ENCODE assay signal across 1 cellular context in the genomic region with DNA sequence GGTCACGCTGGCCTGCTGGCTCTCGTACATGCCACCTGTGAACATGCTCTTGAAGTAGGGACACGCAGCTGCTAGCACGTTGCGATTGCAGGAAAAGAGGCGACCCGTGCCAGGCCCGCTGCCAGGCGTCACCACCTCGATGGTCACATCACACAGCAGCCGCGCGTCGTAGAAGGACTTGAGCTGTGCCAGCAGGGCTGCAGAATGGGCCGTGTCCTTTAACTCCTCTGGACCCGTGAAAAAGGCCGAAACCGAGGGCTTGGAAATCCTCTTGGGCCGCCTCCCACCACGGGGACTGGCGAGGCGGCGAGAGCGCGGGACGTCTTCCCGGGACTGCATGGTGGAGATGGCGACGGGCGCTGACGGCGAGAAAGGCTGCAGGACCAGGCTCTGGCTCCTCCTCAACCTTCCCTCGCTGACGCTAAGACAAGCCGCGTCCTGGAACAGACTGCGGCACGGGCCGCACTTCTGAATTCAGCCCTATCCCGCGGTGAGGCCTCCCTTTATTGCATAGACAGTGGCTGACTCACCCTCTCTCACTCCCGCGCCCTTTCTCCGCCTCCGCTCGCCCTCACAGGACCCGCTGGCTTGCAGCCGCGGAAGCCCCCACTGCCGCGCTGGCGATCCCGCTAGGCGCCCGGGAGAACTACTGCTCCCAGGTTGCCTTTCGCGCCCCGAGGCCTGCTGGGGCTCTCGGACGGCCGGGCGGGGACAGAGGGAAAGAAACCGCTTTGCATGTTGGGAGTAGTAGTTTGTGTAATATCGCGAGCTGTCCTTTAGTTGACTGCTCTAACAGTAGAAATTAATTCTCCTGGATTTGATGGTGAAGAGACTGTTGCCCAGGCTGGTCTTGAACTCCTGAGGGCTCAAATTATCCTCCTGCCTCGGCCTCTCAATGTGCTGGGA.
TF ChIP-seq lines count a peak whose summit lies in the region.

A gene with protein sequence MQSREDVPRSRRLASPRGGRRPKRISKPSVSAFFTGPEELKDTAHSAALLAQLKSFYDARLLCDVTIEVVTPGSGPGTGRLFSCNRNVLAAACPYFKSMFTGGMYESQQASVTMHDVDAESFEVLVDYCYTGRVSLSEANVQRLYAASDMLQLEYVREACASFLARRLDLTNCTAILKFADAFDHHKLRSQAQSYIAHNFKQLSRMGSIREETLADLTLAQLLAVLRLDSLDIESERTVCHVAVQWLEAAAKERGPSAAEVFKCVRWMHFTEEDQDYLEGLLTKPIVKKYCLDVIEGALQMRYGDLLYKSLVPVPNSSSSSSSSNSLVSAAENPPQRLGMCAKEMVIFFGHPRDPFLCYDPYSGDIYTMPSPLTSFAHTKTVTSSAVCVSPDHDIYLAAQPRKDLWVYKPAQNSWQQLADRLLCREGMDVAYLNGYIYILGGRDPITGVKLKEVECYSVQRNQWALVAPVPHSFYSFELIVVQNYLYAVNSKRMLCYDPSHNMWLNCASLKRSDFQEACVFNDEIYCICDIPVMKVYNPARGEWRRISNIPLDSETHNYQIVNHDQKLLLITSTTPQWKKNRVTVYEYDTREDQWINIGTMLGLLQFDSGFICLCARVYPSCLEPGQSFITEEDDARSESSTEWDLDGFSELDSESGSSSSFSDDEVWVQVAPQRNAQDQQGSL (minus strand): TSS at position 651 of the 906 bp plus-strand sequence. CDS start 312 bp downstream, at position 339.

TF ChIP-seq in HepG2, 621 proteins besides CTCF, POLR2A, EP300 and RAD21 (continued from another document and continues in another):
- TF ChIP-seq, protein P1, sequence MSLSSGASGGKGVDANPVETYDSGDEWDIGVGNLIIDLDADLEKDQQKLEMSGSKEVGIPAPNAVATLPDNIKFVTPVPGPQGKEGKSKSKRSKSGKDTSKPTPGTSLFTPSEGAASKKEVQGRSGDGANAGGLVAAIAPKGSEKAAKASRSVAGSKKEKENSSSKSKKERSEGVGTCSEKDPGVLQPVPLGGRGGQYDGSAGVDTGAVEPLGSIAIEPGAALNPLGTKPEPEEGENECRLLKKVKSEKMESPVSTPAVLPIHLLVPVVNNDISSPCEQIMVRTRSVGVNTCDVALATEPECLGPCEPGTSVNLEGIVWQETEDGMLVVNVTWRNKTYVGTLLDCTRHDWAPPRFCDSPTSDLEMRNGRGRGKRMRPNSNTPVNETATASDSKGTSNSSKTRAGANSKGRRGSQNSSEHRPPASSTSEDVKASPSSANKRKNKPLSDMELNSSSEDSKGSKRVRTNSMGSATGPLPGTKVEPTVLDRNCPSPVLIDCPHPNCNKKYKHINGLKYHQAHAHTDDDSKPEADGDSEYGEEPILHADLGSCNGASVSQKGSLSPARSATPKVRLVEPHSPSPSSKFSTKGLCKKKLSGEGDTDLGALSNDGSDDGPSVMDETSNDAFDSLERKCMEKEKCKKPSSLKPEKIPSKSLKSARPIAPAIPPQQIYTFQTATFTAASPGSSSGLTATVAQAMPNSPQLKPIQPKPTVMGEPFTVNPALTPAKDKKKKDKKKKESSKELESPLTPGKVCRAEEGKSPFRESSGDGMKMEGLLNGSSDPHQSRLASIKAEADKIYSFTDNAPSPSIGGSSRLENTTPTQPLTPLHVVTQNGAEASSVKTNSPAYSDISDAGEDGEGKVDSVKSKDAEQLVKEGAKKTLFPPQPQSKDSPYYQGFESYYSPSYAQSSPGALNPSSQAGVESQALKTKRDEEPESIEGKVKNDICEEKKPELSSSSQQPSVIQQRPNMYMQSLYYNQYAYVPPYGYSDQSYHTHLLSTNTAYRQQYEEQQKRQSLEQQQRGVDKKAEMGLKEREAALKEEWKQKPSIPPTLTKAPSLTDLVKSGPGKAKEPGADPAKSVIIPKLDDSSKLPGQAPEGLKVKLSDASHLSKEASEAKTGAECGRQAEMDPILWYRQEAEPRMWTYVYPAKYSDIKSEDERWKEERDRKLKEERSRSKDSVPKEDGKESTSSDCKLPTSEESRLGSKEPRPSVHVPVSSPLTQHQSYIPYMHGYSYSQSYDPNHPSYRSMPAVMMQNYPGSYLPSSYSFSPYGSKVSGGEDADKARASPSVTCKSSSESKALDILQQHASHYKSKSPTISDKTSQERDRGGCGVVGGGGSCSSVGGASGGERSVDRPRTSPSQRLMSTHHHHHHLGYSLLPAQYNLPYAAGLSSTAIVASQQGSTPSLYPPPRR (CRISPR knock-in tag; IDR thresholded peaks at IDR 0.05; ENCODE audit: borderline replicate concordance) = 0 out of 2 replicates have a peak, but pooled peaks have one; percentile 22
- TF ChIP-seq, protein P2, sequence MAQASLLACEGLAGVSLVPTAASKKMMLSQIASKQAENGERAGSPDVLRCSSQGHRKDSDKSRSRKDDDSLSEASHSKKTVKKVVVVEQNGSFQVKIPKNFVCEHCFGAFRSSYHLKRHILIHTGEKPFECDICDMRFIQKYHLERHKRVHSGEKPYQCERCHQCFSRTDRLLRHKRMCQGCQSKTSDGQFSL (CRISPR knock-in tag; IDR thresholded peaks at IDR 0.05) = no peak
- TF ChIP-seq ZNF34 (CRISPR knock-in tag; IDR thresholded peaks at IDR 0.05; ENCODE audit: borderline replicate concordance) (no peak), NONO (IDR thresholded peaks at IDR 0.05) (no peak), NONO (CRISPR knock-in tag; conservative IDR thresholded peaks at IDR 0.05) (peak; percentile 89), IRX3 (CRISPR knock-in tag; IDR thresholded peaks at IDR 0.05; ENCODE audit: borderline replicate concordance, low read depth) (no peak), GATAD2A (CRISPR knock-in tag; IDR thresholded peaks at IDR 0.05) (peak; percentile 63; the same call in 1 of the 2 replicates), PAF1 (CRISPR knock-in tag; IDR thresholded peaks at IDR 0.05) (no peak), ZNF274 (CRISPR knock-in tag; IDR thresholded peaks at IDR 0.05) (peak; percentile 91; the same call in 1 of the 2 replicates), NFRKB (IDR thresholded peaks at IDR 0.05) (no peak), HDAC1 (CRISPR knock-in tag; IDR thresholded peaks at IDR 0.05) (peak; percentile 87), CCAR2 (optimal IDR thresholded peaks at IDR 0.05; ENCODE audit: low read depth, low read length) (no peak), ZNF615 (CRISPR knock-in tag; IDR thresholded peaks at IDR 0.05; ENCODE audit: borderline replicate concordance) (no peak), ZNF451 (CRISPR knock-in tag; IDR thresholded peaks at IDR 0.05) (peak; percentile 85; the same call in 1 of the 2 replicates), ZNF317 (CRISPR knock-in tag; IDR thresholded peaks at IDR 0.05) (no peak), ZNF569 (CRISPR knock-in tag; IDR thresholded peaks at IDR 0.05; ENCODE audit: borderline replicate concordance) (no peak), ZNF713 (CRISPR knock-in tag; IDR thresholded peaks at IDR 0.05) (no peak), POLR2AphosphoS2 (IDR thresholded peaks at IDR 0.05; ENCODE audit: low read depth, low read length) (no peak), ZMYM2 (CRISPR knock-in tag; IDR thresholded peaks at IDR 0.05) (0 out of 2 replicates have a peak, but pooled peaks have one; percentile 41), SRSF9 (IDR thresholded peaks at IDR 0.05; ENCODE audit: borderline replicate concordance, insufficient read depth, low read depth, low read length, poor library complexity, severe bottlenecking) (no peak), MIER3 (CRISPR knock-in tag; IDR thresholded peaks at IDR 0.05; ENCODE audit: borderline replicate concordance) (peak; percentile 94; the same call in 1 of the 2 replicates), ZNF749 (CRISPR knock-in tag; IDR thresholded peaks at IDR 0.05; ENCODE audit: borderline replicate concordance) (0 out of 2 replicates have a peak, but pooled peaks have one; percentile 12), SP5 (CRISPR knock-in tag; IDR thresholded peaks at IDR 0.05; ENCODE audit: borderline replicate concordance, low read depth) (peak; percentile 53; the same call in 1 of the 2 replicates), JDP2 (CRISPR knock-in tag; IDR thresholded peaks at IDR 0.05; ENCODE audit: borderline replicate concordance) (no peak)
- TF ChIP-seq, protein P3, sequence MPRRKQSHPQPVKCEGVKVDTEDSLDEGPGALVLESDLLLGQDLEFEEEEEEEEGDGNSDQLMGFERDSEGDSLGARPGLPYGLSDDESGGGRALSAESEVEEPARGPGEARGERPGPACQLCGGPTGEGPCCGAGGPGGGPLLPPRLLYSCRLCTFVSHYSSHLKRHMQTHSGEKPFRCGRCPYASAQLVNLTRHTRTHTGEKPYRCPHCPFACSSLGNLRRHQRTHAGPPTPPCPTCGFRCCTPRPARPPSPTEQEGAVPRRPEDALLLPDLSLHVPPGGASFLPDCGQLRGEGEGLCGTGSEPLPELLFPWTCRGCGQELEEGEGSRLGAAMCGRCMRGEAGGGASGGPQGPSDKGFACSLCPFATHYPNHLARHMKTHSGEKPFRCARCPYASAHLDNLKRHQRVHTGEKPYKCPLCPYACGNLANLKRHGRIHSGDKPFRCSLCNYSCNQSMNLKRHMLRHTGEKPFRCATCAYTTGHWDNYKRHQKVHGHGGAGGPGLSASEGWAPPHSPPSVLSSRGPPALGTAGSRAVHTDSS (CRISPR knock-in tag; conservative IDR thresholded peaks at IDR 0.05) = peak; percentile 63; the same call in 1 of the 2 replicates
- TF ChIP-seq, protein P4, sequence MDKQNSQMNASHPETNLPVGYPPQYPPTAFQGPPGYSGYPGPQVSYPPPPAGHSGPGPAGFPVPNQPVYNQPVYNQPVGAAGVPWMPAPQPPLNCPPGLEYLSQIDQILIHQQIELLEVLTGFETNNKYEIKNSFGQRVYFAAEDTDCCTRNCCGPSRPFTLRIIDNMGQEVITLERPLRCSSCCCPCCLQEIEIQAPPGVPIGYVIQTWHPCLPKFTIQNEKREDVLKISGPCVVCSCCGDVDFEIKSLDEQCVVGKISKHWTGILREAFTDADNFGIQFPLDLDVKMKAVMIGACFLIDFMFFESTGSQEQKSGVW (CRISPR knock-in tag; IDR thresholded peaks at IDR 0.05; ENCODE audit: borderline replicate concordance) = no peak
- TF ChIP-seq, protein P5, sequence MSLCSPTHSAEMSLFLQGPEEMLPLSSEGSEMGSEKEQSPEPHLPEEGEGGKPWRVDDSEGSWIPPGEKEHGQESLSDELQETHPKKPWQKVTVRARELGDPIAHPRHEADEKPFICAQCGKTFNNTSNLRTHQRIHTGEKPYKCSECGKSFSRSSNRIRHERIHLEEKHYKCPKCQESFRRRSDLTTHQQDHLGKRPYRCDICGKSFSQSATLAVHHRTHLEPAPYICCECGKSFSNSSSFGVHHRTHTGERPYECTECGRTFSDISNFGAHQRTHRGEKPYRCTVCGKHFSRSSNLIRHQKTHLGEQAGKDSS (CRISPR knock-in tag; IDR thresholded peaks at IDR 0.05; ENCODE audit: borderline replicate concordance, low read depth) = peak; percentile 89; the same call in 1 of the 2 replicates
- TF ChIP-seq, protein P6, sequence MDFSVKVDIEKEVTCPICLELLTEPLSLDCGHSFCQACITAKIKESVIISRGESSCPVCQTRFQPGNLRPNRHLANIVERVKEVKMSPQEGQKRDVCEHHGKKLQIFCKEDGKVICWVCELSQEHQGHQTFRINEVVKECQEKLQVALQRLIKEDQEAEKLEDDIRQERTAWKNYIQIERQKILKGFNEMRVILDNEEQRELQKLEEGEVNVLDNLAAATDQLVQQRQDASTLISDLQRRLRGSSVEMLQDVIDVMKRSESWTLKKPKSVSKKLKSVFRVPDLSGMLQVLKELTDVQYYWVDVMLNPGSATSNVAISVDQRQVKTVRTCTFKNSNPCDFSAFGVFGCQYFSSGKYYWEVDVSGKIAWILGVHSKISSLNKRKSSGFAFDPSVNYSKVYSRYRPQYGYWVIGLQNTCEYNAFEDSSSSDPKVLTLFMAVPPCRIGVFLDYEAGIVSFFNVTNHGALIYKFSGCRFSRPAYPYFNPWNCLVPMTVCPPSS (IDR thresholded peaks at IDR 0.05) = no peak
- TF ChIP-seq, protein P7, sequence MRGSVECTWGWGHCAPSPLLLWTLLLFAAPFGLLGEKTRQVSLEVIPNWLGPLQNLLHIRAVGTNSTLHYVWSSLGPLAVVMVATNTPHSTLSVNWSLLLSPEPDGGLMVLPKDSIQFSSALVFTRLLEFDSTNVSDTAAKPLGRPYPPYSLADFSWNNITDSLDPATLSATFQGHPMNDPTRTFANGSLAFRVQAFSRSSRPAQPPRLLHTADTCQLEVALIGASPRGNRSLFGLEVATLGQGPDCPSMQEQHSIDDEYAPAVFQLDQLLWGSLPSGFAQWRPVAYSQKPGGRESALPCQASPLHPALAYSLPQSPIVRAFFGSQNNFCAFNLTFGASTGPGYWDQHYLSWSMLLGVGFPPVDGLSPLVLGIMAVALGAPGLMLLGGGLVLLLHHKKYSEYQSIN (CRISPR knock-in tag; IDR thresholded peaks at IDR 0.05; ENCODE audit: borderline replicate concordance) = no peak
- TF ChIP-seq, protein P8, sequence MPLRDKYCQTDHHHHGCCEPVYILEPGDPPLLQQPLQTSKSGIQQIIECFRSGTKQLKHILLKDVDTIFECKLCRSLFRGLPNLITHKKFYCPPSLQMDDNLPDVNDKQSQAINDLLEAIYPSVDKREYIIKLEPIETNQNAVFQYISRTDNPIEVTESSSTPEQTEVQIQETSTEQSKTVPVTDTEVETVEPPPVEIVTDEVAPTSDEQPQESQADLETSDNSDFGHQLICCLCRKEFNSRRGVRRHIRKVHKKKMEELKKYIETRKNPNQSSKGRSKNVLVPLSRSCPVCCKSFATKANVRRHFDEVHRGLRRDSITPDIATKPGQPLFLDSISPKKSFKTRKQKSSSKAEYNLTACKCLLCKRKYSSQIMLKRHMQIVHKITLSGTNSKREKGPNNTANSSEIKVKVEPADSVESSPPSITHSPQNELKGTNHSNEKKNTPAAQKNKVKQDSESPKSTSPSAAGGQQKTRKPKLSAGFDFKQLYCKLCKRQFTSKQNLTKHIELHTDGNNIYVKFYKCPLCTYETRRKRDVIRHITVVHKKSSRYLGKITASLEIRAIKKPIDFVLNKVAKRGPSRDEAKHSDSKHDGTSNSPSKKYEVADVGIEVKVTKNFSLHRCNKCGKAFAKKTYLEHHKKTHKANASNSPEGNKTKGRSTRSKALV (CRISPR knock-in tag; IDR thresholded peaks at IDR 0.05) = 0 out of 2 replicates have a peak, but pooled peaks have one; percentile 47
- TF ChIP-seq, protein P9, sequence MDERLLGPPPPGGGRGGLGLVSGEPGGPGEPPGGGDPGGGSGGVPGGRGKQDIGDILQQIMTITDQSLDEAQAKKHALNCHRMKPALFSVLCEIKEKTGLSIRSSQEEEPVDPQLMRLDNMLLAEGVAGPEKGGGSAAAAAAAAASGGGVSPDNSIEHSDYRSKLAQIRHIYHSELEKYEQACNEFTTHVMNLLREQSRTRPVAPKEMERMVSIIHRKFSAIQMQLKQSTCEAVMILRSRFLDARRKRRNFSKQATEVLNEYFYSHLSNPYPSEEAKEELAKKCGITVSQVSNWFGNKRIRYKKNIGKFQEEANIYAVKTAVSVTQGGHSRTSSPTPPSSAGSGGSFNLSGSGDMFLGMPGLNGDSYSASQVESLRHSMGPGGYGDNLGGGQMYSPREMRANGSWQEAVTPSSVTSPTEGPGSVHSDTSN (CRISPR knock-in tag; IDR thresholded peaks at IDR 0.05) = no peak
- TF ChIP-seq, protein P10, sequence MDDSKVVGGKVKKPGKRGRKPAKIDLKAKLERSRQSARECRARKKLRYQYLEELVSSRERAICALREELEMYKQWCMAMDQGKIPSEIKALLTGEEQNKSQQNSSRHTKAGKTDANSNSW (CRISPR knock-in tag; IDR thresholded peaks at IDR 0.05; ENCODE audit: borderline replicate concordance) = no peak
- TF ChIP-seq, protein P11, sequence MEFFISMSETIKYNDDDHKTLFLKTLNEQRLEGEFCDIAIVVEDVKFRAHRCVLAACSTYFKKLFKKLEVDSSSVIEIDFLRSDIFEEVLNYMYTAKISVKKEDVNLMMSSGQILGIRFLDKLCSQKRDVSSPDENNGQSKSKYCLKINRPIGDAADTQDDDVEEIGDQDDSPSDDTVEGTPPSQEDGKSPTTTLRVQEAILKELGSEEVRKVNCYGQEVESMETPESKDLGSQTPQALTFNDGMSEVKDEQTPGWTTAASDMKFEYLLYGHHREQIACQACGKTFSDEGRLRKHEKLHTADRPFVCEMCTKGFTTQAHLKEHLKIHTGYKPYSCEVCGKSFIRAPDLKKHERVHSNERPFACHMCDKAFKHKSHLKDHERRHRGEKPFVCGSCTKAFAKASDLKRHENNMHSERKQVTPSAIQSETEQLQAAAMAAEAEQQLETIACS (CRISPR knock-in tag; IDR thresholded peaks at IDR 0.05) = 0 out of 2 replicates have a peak, but pooled peaks have one; percentile 24
